ENCODE assay signal across 8 cellular contexts in genomic region chr3:42443819-42444436, GRCh38. TPM values are rescaled to one million over a fixed set of nuclear protein-coding genes. Genes with fewer than 3 reads are reported as not detected.
DNase-seq lines count a peak whose midpoint lies in the region; ATAC-seq, FAIRE-seq and TF ChIP-seq lines count a peak whose summit lies in the region.

No MANE protein-coding gene starts in this region.

- no peaks in the 10 kb centered on the region for H3K4me1 Mint-ChIP-seq in activated T-cell treated with anti-CD3 and anti-CD28 coated beads, Interleukin-2, amount 50 U/mL, for 4 hours (ENCODE audit: low read depth)
- H3K4me1 Mint-ChIP-seq in nephron progenitor cell = no peaks in the 10 kb centered on the region

- H2AFZ ChIP-seq in fibroblast of lung (ENCODE audit: low read length) = no peak overlapping the region

- H3K9me3 Mint-ChIP-seq in activated T-cell treated with anti-CD3 and anti-CD28 coated beads, Interleukin-2, amount 50 U/mL, for 4 hours = no peaks in the 10 kb centered on the region
- H3K9me3 Mint-ChIP-seq in nephron progenitor cell = no peaks in the 10 kb centered on the region

- no peak overlapping the region for H3K4me3 ChIP-seq in Jurkat, Clone E6-1 (ENCODE audit: low read length)
- no peak overlapping the region for H3K4me3 ChIP-seq in fibroblast of lung (replicated peaks in 1 of 4; ENCODE audit: control extremely low read depth in 1 of 4, insufficient read depth in 1 of 4, low read depth in 3 of 4, low read length in 4 of 4)

- H3K4me3 Mint-ChIP-seq in activated T-cell treated with anti-CD3 and anti-CD28 coated beads, Interleukin-2, amount 50 U/mL, for 4 hours = no peak overlapping the region
- no peak overlapping the region for H3K4me3 Mint-ChIP-seq in nephron progenitor cell

- no peaks in the 10 kb centered on the region for H3K36me3 Mint-ChIP-seq in activated T-cell treated with anti-CD3 and anti-CD28 coated beads, Interleukin-2, amount 50 U/mL, for 4 hours (ENCODE audit: insufficient read depth)
- no peaks in the 10 kb centered on the region for H3K36me3 Mint-ChIP-seq in nephron progenitor cell (ENCODE audit: low read depth)

- H3K9ac ChIP-seq in fibroblast of lung (ENCODE audit: insufficient read depth, low read length) = no peak overlapping the region

- H3K36me3 ChIP-seq in fibroblast of lung (ENCODE audit: control insufficient read depth, insufficient read depth, low read length) = no peaks in the 10 kb centered on the region

- no peak overlapping the region for H3K4me2 ChIP-seq in fibroblast of lung (ENCODE audit: extremely low read depth, insufficient read depth, low read length)

- no peaks in the 10 kb centered on the region for H3K4me1 ChIP-seq in fibroblast of lung (ENCODE audit: control insufficient read depth, extremely low read depth, insufficient read depth, low read length)

- H3K27me3 Mint-ChIP-seq in activated T-cell treated with anti-CD3 and anti-CD28 coated beads, Interleukin-2, amount 50 U/mL, for 4 hours (ENCODE audit: low read depth) = peaks cover 3% of the 10 kb centered on the region
- peaks cover 26% of the 10 kb centered on the region for H3K27me3 Mint-ChIP-seq in nephron progenitor cell (ENCODE audit: low read depth, poor library complexity)

- ATAC-seq in GM19452 (IDR thresholded peaks at IDR 0.05; ENCODE audit: unreplicated experiment) = peak; percentile 78
- peak; percentile 94 to 95 for ATAC-seq in activated T-cell treated with anti-CD3 and anti-CD28 coated beads, Interleukin-2, amount 50 U/mL, for 4 hours

- peaks cover 7% of the 10 kb centered on the region for H3K27me3 ChIP-seq in fibroblast of lung (ENCODE audit: control insufficient read depth, insufficient read depth, low read length)

- no peaks in the 10 kb centered on the region for H4K20me1 ChIP-seq in fibroblast of lung (ENCODE audit: control insufficient read depth, extremely low read depth, insufficient read depth, low read length)

- no peaks in the 10 kb centered on the region for H3K9me3 ChIP-seq in fibroblast of lung (ENCODE audit: control insufficient read depth, insufficient read depth, low read depth, low read length)

- no peak overlapping the region for H3K27ac Mint-ChIP-seq in nephron progenitor cell

- no peaks in the 10 kb centered on the region for H3K79me2 ChIP-seq in fibroblast of lung (ENCODE audit: control insufficient read depth, insufficient read depth, low read length)

- FAIRE-seq in RCC 7860 (lab: Jason Lieb, UNC) = no peak

- peak; percentile 97 for TF ChIP-seq CTCF in C4-2B (conservative IDR thresholded peaks at IDR 0.05)
- peak; percentile 98 to 100 for TF ChIP-seq CTCF in fibroblast of lung (conservative IDR thresholded peaks at IDR 0.05 in 1 of 2, IDR thresholded peaks at IDR 0.05 in 1 of 2; ENCODE audit: low read depth in 1 of 2, low read length in 2 of 2)
- peak; percentile 99 for TF ChIP-seq CTCF in nephron progenitor cell (IDR thresholded peaks at IDR 0.05)

- DNase-seq in Jurkat, Clone E6-1 (ENCODE audit: low read depth, low spot score) = peak; percentile 51
- DNase-seq in RCC 7860 (ENCODE audit: low spot score) (peak; percentile 42), fibroblast of lung (ENCODE audit: low read depth in 2 of 2) (peak; percentile 47 to 67), nephron progenitor cell (peak; percentile 92)
- DNase-seq in activated T-cell treated with anti-CD3 and anti-CD28 coated beads, Interleukin-2, amount 50 U/mL, for 4 hours = peak; percentile 80
- DNase-seq in stimulated activated naive CD4-positive, alpha-beta T cell treated with Interleukin-2 at 50 U/mL for 16 hours (lab: John Stamatoyannopoulos, UW) = peak; percentile 54

- H3K27ac ChIP-seq in C4-2B (no peak overlapping the region), fibroblast of lung (ENCODE audit: insufficient read depth, low read length) (no peak overlapping the region)

RNA-seq across cellular contexts. Expression of gene LYZL4, which starts 33.5 kb away (rescaled TPM):
- polyA plus RNA-seq in Jurkat, Clone E6-1 (2012; ENCODE audit: insufficient read depth, insufficient read length) = not detected
- not detected for total RNA-seq in activated T-cell treated with anti-CD3 and anti-CD28 coated beads, Interleukin-2, amount 50 U/mL, for 4 hours
- total RNA-seq in fibroblast of lung = not detected in 2 replicates
- not detected in 2 replicates for polyA plus RNA-seq in fibroblast of lung
- not detected in 2 replicates for polyA plus RNA-seq in fibroblast of lung (2012)
- not detected in 2 replicates for polyA minus RNA-seq in fibroblast of lung (ENCODE audit: low replicate concordance)

RNA-seq across cellular contexts. Expression of gene VIPR1, which starts 58.5 kb away (rescaled TPM):
- 1.6 TPM for polyA plus RNA-seq in Jurkat, Clone E6-1 (2012; ENCODE audit: insufficient read depth, insufficient read length)
- 1 to 10 TPM; 2.2 to 4.7 (median 4.6) TPM for total RNA-seq in activated T-cell treated with anti-CD3 and anti-CD28 coated beads, Interleukin-2, amount 50 U/mL, for 4 hours
- total RNA-seq in fibroblast of lung = not detected in 2 replicates
- polyA plus RNA-seq in fibroblast of lung = 0.02 and 0.11 TPM in 2 replicates
- 0.08 and 0.17 TPM in 2 replicates for polyA plus RNA-seq in fibroblast of lung (2012)
- polyA minus RNA-seq in fibroblast of lung (ENCODE audit: low replicate concordance) = not detected in 2 replicates

Comparison
In these comparisons a context has a peak if more than half of its experiments do, and no peak if none do; other contexts are left out.
1. DNase-seq: peak in every context shown above with its lines; median percentile 92 in nephron progenitor cell; 80 in activated T-cell treated with anti-CD3 and anti-CD28 coated beads, Interleukin-2, amount 50 U/mL, for 4 hours; 57 in fibroblast of lung; 54 in stimulated activated naive CD4-positive, alpha-beta T cell treated with Interleukin-2 at 50 U/mL for 16 hours; 51 in Jurkat, Clone E6-1; 42 in RCC 7860.